1 cellular context compared by ENCODE assay signal in genomic region chr6:136262940-136263339, GRCh38.
TF ChIP-seq lines count a peak whose summit lies in the region.

No MANE protein-coding gene starts in this region.

TF ChIP-seq in GM12878, 131 proteins besides CTCF, POLR2A, EP300 and RAD21:
- no peak for TF ChIP-seq TCF7 (IDR thresholded peaks at IDR 0.05; ENCODE audit: borderline replicate concordance)
- no peak for TF ChIP-seq CBX3 (IDR thresholded peaks at IDR 0.05; ENCODE audit: borderline replicate concordance, low read depth)
- no peak for TF ChIP-seq ZZZ3 (IDR thresholded peaks at IDR 0.05; ENCODE audit: control insufficient read depth, insufficient read length, low read depth)
- TF ChIP-seq MEF2B (IDR thresholded peaks at IDR 0.05; ENCODE audit: partially characterized antibody, poor library complexity, severe bottlenecking): no peak
- TF ChIP-seq STAT3 (IDR thresholded peaks at IDR 0.05; ENCODE audit: low read depth, low read length): no peak
TF ChIP-seq in GM12878: peak in this region for 0.
